ENCODE assay signal across 8 cellular contexts in the genomic region with DNA sequence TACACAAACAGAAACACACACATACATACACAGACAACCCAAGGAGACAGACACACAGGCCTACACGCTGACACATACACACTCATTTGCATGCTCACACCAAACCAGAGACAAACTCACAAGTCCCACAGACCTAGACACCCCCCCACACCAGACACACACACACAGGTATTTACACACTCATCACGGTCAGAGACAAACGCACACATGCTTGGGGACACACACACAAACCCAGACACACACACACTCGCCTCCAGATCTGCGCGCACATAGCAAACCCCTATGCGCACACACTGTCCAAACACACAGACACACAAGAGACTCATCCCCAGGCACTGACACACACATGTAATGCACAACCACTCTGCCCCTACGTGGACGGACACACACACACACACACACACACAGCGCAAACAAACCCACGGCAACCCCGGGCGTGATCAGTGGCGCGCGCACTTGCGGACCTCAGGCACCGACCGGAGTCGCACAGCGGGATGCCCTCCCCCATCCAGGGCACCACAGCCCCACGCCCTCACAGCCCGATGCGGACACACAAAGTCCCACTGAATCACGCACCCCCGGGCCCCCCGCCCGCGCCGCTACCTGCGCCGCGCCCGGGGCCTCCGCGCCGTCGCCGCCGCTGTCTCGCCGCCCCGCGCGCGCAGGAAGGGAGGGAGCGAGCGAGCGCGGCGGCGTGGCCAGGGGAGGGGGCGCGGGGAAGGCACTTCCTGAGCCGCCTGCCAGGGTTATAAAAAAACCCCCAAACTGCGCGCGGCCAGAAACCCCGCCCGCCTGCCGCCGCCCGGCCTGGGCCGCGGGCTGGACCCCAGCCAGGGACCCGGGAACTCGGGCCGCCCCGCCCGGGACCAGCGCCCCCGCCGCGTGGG. TPM values are rescaled to one million over a fixed set of nuclear protein-coding genes. Genes with fewer than 3 reads are reported as not detected.
DNase-seq lines count a peak whose midpoint lies in the region; ATAC-seq and TF ChIP-seq lines count a peak whose summit lies in the region.

ADAMTS10 (minus strand) TSS at position 675 of the 887 bp plus-strand sequence. CDS start 5,005 bp downstream, outside the sequence.

- peaks cover 2% of the 10 kb centered on the region; the same call in 1 of the 2 replicates for H3K27me3 Mint-ChIP-seq in HFFc6 (ENCODE audit: insufficient read depth)
- H3K27me3 Mint-ChIP-seq in effector memory CD8-positive, alpha-beta T cell = no peaks in the 10 kb centered on the region

- peak within 1 kb of the TSS; percentile 84 for H3K4me3 Mint-ChIP-seq in HFFc6
- H3K4me3 Mint-ChIP-seq in effector memory CD8-positive, alpha-beta T cell = peak within 1 kb of the TSS; percentile 85 to 90

- ATAC-seq in effector memory CD8-positive, alpha-beta T cell (replicated peaks) = peak; percentile 60

- H3K9ac ChIP-seq in mucosa of rectum (ENCODE audit: low read depth in 1 of 2, low read length in 2 of 2) = peak within 1 kb of the TSS; percentile 63 to 75

- no peaks in the 10 kb centered on the region for H3K36me3 Mint-ChIP-seq in HFFc6 (ENCODE audit: low read depth)
- peaks cover 7% of the 10 kb centered on the region for H3K36me3 Mint-ChIP-seq in effector memory CD8-positive, alpha-beta T cell (ENCODE audit: insufficient read depth)

- peak within 1 kb of the TSS; percentile 53 for H3K27ac Mint-ChIP-seq in HFFc6
- H3K27ac Mint-ChIP-seq in effector memory CD8-positive, alpha-beta T cell = peak within 1 kb of the TSS; percentile 79 to 91

- H3K9me3 Mint-ChIP-seq in HFFc6 = no peaks in the 10 kb centered on the region
- H3K9me3 Mint-ChIP-seq in effector memory CD8-positive, alpha-beta T cell = no peaks in the 10 kb centered on the region

- H3K4me1 ChIP-seq in mucosa of rectum (ENCODE audit: control insufficient read depth in 2 of 2, insufficient read depth in 2 of 2, low read length in 2 of 2) = peaks cover 10 to 15% of the 10 kb centered on the region in 2 donors

- H3K4me1 Mint-ChIP-seq in HFFc6 (ENCODE audit: low read depth) = peaks cover 38% of the 10 kb centered on the region
- peaks cover 34 to 46% of the 10 kb centered on the region in 2 donors for H3K4me1 Mint-ChIP-seq in effector memory CD8-positive, alpha-beta T cell (ENCODE audit: low read depth in 2 of 2)

- DNase-seq in HFFc6 (no peak), glomerular visceral epithelial cell (ENCODE audit: extremely low spot score) (no peak), NCI-H2196 (lab: John Stamatoyannopoulos, UW; ENCODE audit: unreplicated experiment) (no peak), NCI-H2107 treated with DMSO at 0.1 percent for 48 hours (lab: John Stamatoyannopoulos, UW; ENCODE audit: unreplicated experiment) (no peak)
- peak; percentile 43 to 45 for DNase-seq in activated CD4-positive, alpha-beta T cell treated with anti-CD3 and anti-CD28 coated beads, Interleukin-2, amount 50 U/mL, for 48 hours
- DNase-seq in effector memory CD8-positive, alpha-beta T cell = peak in 1 of 3 experiments; percentile 36

- peaks cover 3 to 15% of the 10 kb centered on the region in 2 donors for H3K27me3 ChIP-seq in mucosa of rectum (ENCODE audit: control insufficient read depth in 2 of 2, insufficient read depth in 2 of 2, low read length in 2 of 2)

- TF ChIP-seq CTCF in HFFc6 (IDR thresholded peaks at IDR 0.05) = no peak

- H3K4me3 ChIP-seq in mucosa of rectum (ENCODE audit: low read length in 2 of 2) = peak within 1 kb of the TSS; percentile 76 to 85

- H3K27ac ChIP-seq in mucosa of rectum (ENCODE audit: low read depth in 2 of 2, low read length in 2 of 2) (peak within 1 kb of the TSS; percentile 34 to 52), temporal lobe (ENCODE audit: low read depth, low read length) (peak within 1 kb of the TSS; percentile 78)

- H3K36me3 ChIP-seq in mucosa of rectum (ENCODE audit: control insufficient read depth in 2 of 2, insufficient read depth in 2 of 2, low read length in 2 of 2) = no peaks in the 10 kb centered on the region

- H3K9me3 ChIP-seq in mucosa of rectum (ENCODE audit: control insufficient read depth in 2 of 2, low read length in 2 of 2) = no peaks in the 10 kb centered on the region

RNA-seq across cellular contexts. Expression of gene ADAMTS10, which starts in this region (rescaled TPM):
- total RNA-seq in HFFc6 (2021; fragmentation: NEBNext Ultra II Directional; extraction: Animal tissue kit (Norgen Biotek cat#: 25700)) = 1 to 10 TPM in 4 of 6 experiments, under 1 TPM in 2; 0.78 to 2.1 (median 1.5) TPM
- total RNA-seq in temporal lobe = 31.2 TPM

Comparison
In these comparisons a context has a peak if more than half of its experiments do, and no peak if none do; other contexts are left out.
1. RNA of gene ADAMTS10 (total RNA-seq): 31.2 TPM in temporal lobe (single experiment); 0.78 to 2.1 TPM in HFFc6; every median in the first group is over 10 times any median in the second.
2. DNase-seq: peak in activated CD4-positive, alpha-beta T cell treated with anti-CD3 and anti-CD28 coated beads, Interleukin-2, amount 50 U/mL, for 48 hours (2 of 2); none in HFFc6 (single experiment), glomerular visceral epithelial cell (single experiment), NCI-H2196 (single experiment) and NCI-H2107 treated with DMSO at 0.1 percent for 48 hours (single experiment).